In genomic region chr2:102141915-102142828, GRCh38 we compare ENCODE assay signal across 8 cellular contexts. TPM values are rescaled to one million over a fixed set of nuclear protein-coding genes. Genes with fewer than 3 reads are reported as not detected.
DNase-seq lines count a peak whose midpoint lies in the region; ATAC-seq and TF ChIP-seq lines count a peak whose summit lies in the region.

Gene IL1R1, plus strand, starts transcription at chr2:102142746. Its CDS starts 14,979 bp downstream, at chr2:102157725.

- TF ChIP-seq CTCF in C4-2B (conservative IDR thresholded peaks at IDR 0.05) (no peak), HFF-Myc (IDR thresholded peaks at IDR 0.05; ENCODE audit: low read depth, low read length, missing control alignments) (no peak), glutamatergic neuron (IDR thresholded peaks at IDR 0.05; ENCODE audit: partially characterized antibody, unreplicated experiment) (no peak), neutrophil (IDR thresholded peaks at IDR 0.05) (peak; percentile 14)

- DNase-seq in HFF-Myc (ENCODE audit: extremely low read depth, low read depth) (no peak), glutamatergic neuron (peak; percentile 51), cortex of kidney (lab: John Stamatoyannopoulos, UW) (no peak), OCI-M1 (lab: John Stamatoyannopoulos, UW) (no peak)

- H3K27ac Mint-ChIP-seq in activated naive CD8-positive, alpha-beta T cell = peak within 1 kb of the TSS; percentile 10
- no peak within 1 kb of the TSS for H3K27ac Mint-ChIP-seq in glutamatergic neuron (ENCODE audit: unreplicated experiment)

- H3K9me3 ChIP-seq in neutrophil = no peaks in the 10 kb centered on the region

- H3K9me3 Mint-ChIP-seq in activated naive CD8-positive, alpha-beta T cell (ENCODE audit: low read depth) = peaks cover 3% of the 10 kb centered on the region
- H3K9me3 Mint-ChIP-seq in glutamatergic neuron (ENCODE audit: unreplicated experiment) = peaks cover 7% of the 10 kb centered on the region

- H3K36me3 Mint-ChIP-seq in activated naive CD8-positive, alpha-beta T cell = peaks cover 22% of the 10 kb centered on the region
- H3K36me3 Mint-ChIP-seq in glutamatergic neuron (ENCODE audit: unreplicated experiment) = peaks cover 10% of the 10 kb centered on the region

- H3K27me3 Mint-ChIP-seq in activated naive CD8-positive, alpha-beta T cell = peaks cover 8% of the 10 kb centered on the region
- peaks cover 9% of the 10 kb centered on the region for H3K27me3 Mint-ChIP-seq in glutamatergic neuron (ENCODE audit: unreplicated experiment)

- peaks cover 66 to 68% of the 10 kb centered on the region in 2 experiments for H3K4me1 ChIP-seq in neutrophil (ENCODE audit: control insufficient read depth in 1 of 2, insufficient read depth in 1 of 2, low read depth in 1 of 2, low read length in 1 of 2)

- H3K4me3 Mint-ChIP-seq in activated naive CD8-positive, alpha-beta T cell = peak within 1 kb of the TSS; percentile 73
- peak within 1 kb of the TSS; percentile 83 for H3K4me3 Mint-ChIP-seq in glutamatergic neuron (ENCODE audit: unreplicated experiment)

- no peak for ATAC-seq in HG03280 (IDR thresholded peaks at IDR 0.05; ENCODE audit: unreplicated experiment)

- H3K4me3 ChIP-seq in HFF-Myc (replicated peaks; ENCODE audit: low read depth, low read length) (peak within 1 kb of the TSS; percentile 56), neutrophil (ENCODE audit: low read depth in 1 of 2, low read length in 1 of 2) (peak within 1 kb of the TSS; percentile 63 to 84)

- H3K27ac ChIP-seq in C4-2B = peak within 1 kb of the TSS; percentile 85
- H3K27ac ChIP-seq in neutrophil = peak within 1 kb of the TSS; percentile 93

- peaks cover 33% of the 10 kb centered on the region for H3K4me1 Mint-ChIP-seq in activated naive CD8-positive, alpha-beta T cell (ENCODE audit: low read depth)
- H3K4me1 Mint-ChIP-seq in glutamatergic neuron (ENCODE audit: low read depth, unreplicated experiment) = no peaks in the 10 kb centered on the region

- no peaks in the 10 kb centered on the region for H3K36me3 ChIP-seq in neutrophil

- H3K27me3 ChIP-seq in neutrophil = no peaks in the 10 kb centered on the region

RNA-seq across cellular contexts. Expression of gene IL1R1, which starts in this region (rescaled TPM):
- total RNA-seq in glutamatergic neuron (ENCODE audit: unreplicated experiment) = 0.17 TPM

Comparison
In these comparisons a context has a peak if more than half of its experiments do, and no peak if none do; other contexts are left out.
1. Peak in DNase-seq in glutamatergic neuron; RNA of the gene not detected or under 1 TPM.